ENCODE assay signal across 24 cellular contexts in the genomic region with DNA sequence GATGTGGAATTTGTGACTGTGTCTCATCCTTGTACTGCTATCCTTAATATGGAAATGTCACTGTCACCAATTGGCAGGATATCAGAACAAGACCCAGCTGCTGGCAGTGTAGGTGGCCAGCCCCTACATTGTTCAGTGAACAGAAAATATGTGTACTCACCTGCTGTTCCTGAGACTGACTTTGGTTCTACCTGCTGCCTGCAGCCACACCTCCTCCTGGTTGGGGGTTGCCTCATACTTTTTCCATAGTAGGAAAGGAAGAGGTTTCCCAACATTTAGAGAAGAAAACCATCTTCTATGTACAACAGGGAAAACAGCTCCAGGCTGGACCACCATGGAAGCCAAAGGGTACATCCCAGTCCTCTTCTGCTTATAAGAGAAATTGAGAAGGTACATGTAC. TPM values are rescaled to one million over a fixed set of nuclear protein-coding genes. Genes with fewer than 3 reads are reported as not detected.
DNase-seq lines count a peak whose midpoint lies in the region; ATAC-seq and TF ChIP-seq lines count a peak whose summit lies in the region.
"Had no signal": no experiment of that assay in that cellular context is flagged by ENCODE, and none has a peak within 500 bp of the region (broad histone marks: within the 10 kb centered on the region; RNA-seq: fewer than 3 reads in every experiment).

No MANE protein-coding gene starts in this region.

- intact Hi-C loops in ascending aorta (cut with DNase I) = no loop called here

- DNase-seq in NCI-H1092 treated with DMSO at 0.1 percent for 48 hours (lab: John Stamatoyannopoulos, UW) = peak; percentile 11
- no peak for DNase-seq in NCI-H1092 (lab: John Stamatoyannopoulos, UW)
- DNase-seq in COR-L47 (lab: John Stamatoyannopoulos, UW) = peak; percentile 83
- DNase-seq in NCI-H2081 (lab: John Stamatoyannopoulos, UW) = peak; percentile 77 to 94
- peak; percentile 30 for DNase-seq in NCI-H748 treated with DMSO at 0.1 percent for 48 hours (lab: John Stamatoyannopoulos, UW)
- DNase-seq in DMS79 (lab: John Stamatoyannopoulos, UW) = no peak
- no peak for DNase-seq in ascending aorta (ENCODE audit: low spot score in 2 of 2)
- DNase-seq: 8988T; Calu3; CD4-positive, alpha-beta memory T cell; DND-41; GM23248; Karpas-422; MV-4-11; NCI-H1436; NCI-H446 treated with DMSO at 0.1 percent for 48 hours; Right ventricle myocardium superior; T1000 had no signal

- no peak for TF ChIP-seq CTCF in ascending aorta (IDR thresholded peaks at IDR 0.05)

- H3K36me3 ChIP-seq in ascending aorta = no peaks in the 10 kb centered on the region
- H3K36me3 ChIP-seq: BLaER1 treated with 17β-estradiol and CSF1 and Interleukin-3, amounts not matched to agents 10 nM and 100 nM; HAP-1 had no signal

- H3K4me1 ChIP-seq in ascending aorta = no peaks in the 10 kb centered on the region
- H3K4me1 ChIP-seq: BLaER1 treated with 17β-estradiol and CSF1 and Interleukin-3, amounts not matched to agents 10 nM and 100 nM; HAP-1 had no signal

- no peak overlapping the region for H3K4me3 ChIP-seq in ascending aorta
- H3K4me3 ChIP-seq: BLaER1 treated with 17β-estradiol and CSF1 and Interleukin-3, amounts not matched to agents 10 nM and 100 nM; GM12878; GM23248; HAP-1 had no signal

- H3K27me3 ChIP-seq in ascending aorta = no peaks in the 10 kb centered on the region
- H3K27me3 ChIP-seq: BLaER1 treated with 17β-estradiol and CSF1 and Interleukin-3, amounts not matched to agents 10 nM and 100 nM had no signal

- no peaks in the 10 kb centered on the region for H3K9me3 ChIP-seq in ascending aorta
- H3K9me3 ChIP-seq: BLaER1 treated with 17β-estradiol and CSF1 and Interleukin-3, amounts not matched to agents 10 nM and 100 nM; HAP-1 had no signal

- no peak for ATAC-seq in HG03135 (IDR thresholded peaks at IDR 0.05; ENCODE audit: unreplicated experiment)
- ATAC-seq: GM12878 had no signal

- H3K27ac ChIP-seq in ascending aorta = no peak overlapping the region
- H3K27ac ChIP-seq: BLaER1 treated with 17β-estradiol and CSF1 and Interleukin-3, amounts not matched to agents 10 nM and 100 nM; GM23248 had no signal

RNA-seq across cellular contexts. Expression of a gene that starts 35.9 kb away (rescaled TPM):
- total RNA-seq in ascending aorta = not detected
- total RNA-seq: Calu3; CD4-positive, alpha-beta memory T cell; GM23248; Right ventricle myocardium superior; RPMI7951 had no signal

RNA-seq across cellular contexts. Expression of a gene that starts 50.5 kb away (rescaled TPM):
- total RNA-seq in ascending aorta = not detected
- total RNA-seq: Calu3; CD4-positive, alpha-beta memory T cell; GM23248; Right ventricle myocardium superior; RPMI7951; SK-MEL-5 had no signal

Comparison
In these comparisons a context has a peak if more than half of its experiments do, and no peak if none do; other contexts are left out.
1. DNase-seq: peak in NCI-H1092 treated with DMSO at 0.1 percent for 48 hours (single experiment), COR-L47 (single experiment), NCI-H2081 (2 of 2) and NCI-H748 treated with DMSO at 0.1 percent for 48 hours (single experiment); none in NCI-H1092 (single experiment), DMS79 (single experiment) and ascending aorta (0 of 2).